17 cellular contexts compared by ENCODE assay signal in the genomic region with DNA sequence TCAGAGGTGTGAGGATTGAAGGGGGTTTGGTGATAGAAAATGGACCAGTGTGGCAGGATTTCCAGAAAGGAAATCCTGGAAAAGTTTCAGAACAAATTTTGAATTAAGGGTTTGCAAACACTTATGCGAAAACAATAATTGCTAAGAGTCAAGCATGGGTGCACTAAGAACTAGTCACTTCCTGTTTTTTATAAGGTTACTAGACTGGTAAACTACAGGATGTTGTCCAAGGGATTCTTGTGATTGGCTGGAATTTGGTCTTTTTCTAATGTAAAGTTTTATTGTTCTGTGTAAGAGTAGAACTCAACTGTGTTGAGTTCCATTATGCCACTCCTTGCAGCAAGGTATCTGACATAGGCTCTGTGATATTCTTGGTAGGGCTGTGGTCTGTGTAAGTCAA. TPM values are rescaled to one million over a fixed set of nuclear protein-coding genes. Genes with fewer than 3 reads are reported as not detected.
DNase-seq lines count a peak whose midpoint lies in the region; ATAC-seq and TF ChIP-seq lines count a peak whose summit lies in the region.
"Had no signal": no experiment of that assay in that cellular context is flagged by ENCODE, and none has a peak within 500 bp of the region (broad histone marks: within the 10 kb centered on the region; RNA-seq: fewer than 3 reads in every experiment).

No MANE protein-coding gene starts in this region.

- no peaks in the 10 kb centered on the region for H3K27me3 Mint-ChIP-seq in activated naive CD8-positive, alpha-beta T cell treated with anti-CD3 and anti-CD28 coated beads for 36 hours
- H3K27me3 Mint-ChIP-seq in activated naive CD8-positive, alpha-beta T cell treated with anti-CD3 and anti-CD28 coated beads, Interleukin-2, amount 50 U/mL, for 24 hours, result no peaks in the 10 kb centered on the region
- H3K27me3 Mint-ChIP-seq in activated T-helper 2 cell treated with anti-CD3 and anti-CD28 coated beads, Interferon-gamma antibody, Interleukin-2, Interleukin-4, amounts not matched to agents 10 μg/mL and 5 μg/mL and 100 μg/mL, durations not matched to agents 14 hours and 24 hours and 36 hours (ENCODE audit: low read depth), result no peaks in the 10 kb centered on the region
- H3K27me3 Mint-ChIP-seq: T-cell had no signal

- H3K9me3 Mint-ChIP-seq in activated naive CD8-positive, alpha-beta T cell treated with anti-CD3 and anti-CD28 coated beads for 36 hours, result peaks cover 2% of the 10 kb centered on the region
- peaks cover 5% of the 10 kb centered on the region for H3K9me3 Mint-ChIP-seq in activated naive CD8-positive, alpha-beta T cell treated with anti-CD3 and anti-CD28 coated beads, Interleukin-2, amount 50 U/mL, for 24 hours
- H3K9me3 Mint-ChIP-seq in activated T-helper 2 cell treated with anti-CD3 and anti-CD28 coated beads, Interferon-gamma antibody, Interleukin-2, Interleukin-4, amounts not matched to agents 10 μg/mL and 5 μg/mL and 100 μg/mL, durations not matched to agents 14 hours and 24 hours and 36 hours, result peaks cover 16% of the 10 kb centered on the region
- H3K9me3 Mint-ChIP-seq: central memory CD8-positive, alpha-beta T cell; stimulated activated effector memory CD8-positive, alpha-beta T cell treated with anti-CD3 and anti-CD28 coated beads, Interleukin-12 subunit alpha, Interleukin-12 subunit beta, amount 100 ng/mL, for 72 hours; T-cell had no signal

- peaks cover 27 to 100% (median 61%) of the 10 kb centered on the region in 6 donors for H3K4me1 ChIP-seq in spleen

- no peaks in the 10 kb centered on the region for H3K27me3 ChIP-seq in spleen (replicated peaks in 1 of 7)

- intact Hi-C loops in activated T-helper 2 cell treated with anti-CD3 and anti-CD28 coated beads, Interferon-gamma antibody, Interleukin-2, Interleukin-4, amounts not matched to agents 10 μg/mL and 5 μg/mL and 100 μg/mL, durations not matched to agents 14 hours and 24 hours and 36 hours (cut with micrococcal nuclease), result no loop called here
- intact Hi-C loops in spleen (cut with DNase I; ENCODE audit: low total_unique reads), result no loop called here

- WGBS in spleen, 5 donors, result 24 to 53% (median 38%) methylated on average over 1 of the region's 1 CpG

- H3K36me3 Mint-ChIP-seq in activated naive CD8-positive, alpha-beta T cell treated with anti-CD3 and anti-CD28 coated beads for 36 hours, result peaks cover 7% of the 10 kb centered on the region
- H3K36me3 Mint-ChIP-seq in activated naive CD8-positive, alpha-beta T cell treated with anti-CD3 and anti-CD28 coated beads, Interleukin-2, amount 50 U/mL, for 24 hours (ENCODE audit: low read depth), result no peaks in the 10 kb centered on the region
- peaks cover 46% of the 10 kb centered on the region for H3K36me3 Mint-ChIP-seq in activated T-helper 2 cell treated with anti-CD3 and anti-CD28 coated beads, Interferon-gamma antibody, Interleukin-2, Interleukin-4, amounts not matched to agents 10 μg/mL and 5 μg/mL and 100 μg/mL, durations not matched to agents 14 hours and 24 hours and 36 hours (ENCODE audit: low read depth)
- H3K36me3 Mint-ChIP-seq: stimulated activated effector memory CD8-positive, alpha-beta T cell treated with anti-CD3 and anti-CD28 coated beads, Interleukin-12 subunit alpha, Interleukin-12 subunit beta, amount 100 ng/mL, for 72 hours; T-cell had no signal

- no peaks in the 10 kb centered on the region for H3K9me3 ChIP-seq in spleen
- H3K9me3 ChIP-seq: HAP-1 had no signal

- no peak overlapping the region for H3K4me3 ChIP-seq in spleen
- H3K4me3 ChIP-seq: HAP-1 had no signal

- no peak overlapping the region for H3K4me3 Mint-ChIP-seq in activated naive CD8-positive, alpha-beta T cell treated with anti-CD3 and anti-CD28 coated beads for 36 hours
- H3K4me3 Mint-ChIP-seq in activated naive CD8-positive, alpha-beta T cell treated with anti-CD3 and anti-CD28 coated beads, Interleukin-2, amount 50 U/mL, for 24 hours, result no peak overlapping the region
- peak overlapping the region; percentile 35 for H3K4me3 Mint-ChIP-seq in activated T-helper 2 cell treated with anti-CD3 and anti-CD28 coated beads, Interferon-gamma antibody, Interleukin-2, Interleukin-4, amounts not matched to agents 10 μg/mL and 5 μg/mL and 100 μg/mL, durations not matched to agents 14 hours and 24 hours and 36 hours (ENCODE audit: low read depth)
- H3K4me3 Mint-ChIP-seq: central memory CD8-positive, alpha-beta T cell; stimulated activated effector memory CD8-positive, alpha-beta T cell treated with anti-CD3 and anti-CD28 coated beads, Interleukin-12 subunit alpha, Interleukin-12 subunit beta, amount 100 ng/mL, for 72 hours; T-cell had no signal

- no peak for TF ChIP-seq CTCF in spleen (IDR thresholded peaks at IDR 0.05 in 8 of 11, conservative IDR thresholded peaks at IDR 0.05 in 3 of 11)

- no peak for ATAC-seq in activated naive CD8-positive, alpha-beta T cell treated with anti-CD3 and anti-CD28 coated beads, Interleukin-2, amount 50 U/mL, for 24 hours
- ATAC-seq: right cardiac atrium; stimulated activated effector memory CD8-positive, alpha-beta T cell treated with anti-CD3 and anti-CD28 coated beads, Interleukin-12 subunit alpha, Interleukin-12 subunit beta, amount 100 ng/mL, for 72 hours had no signal

- H3K36me3 ChIP-seq in spleen, result no peaks in the 10 kb centered on the region
- H3K36me3 ChIP-seq: HAP-1 had no signal

- H3K4me1 Mint-ChIP-seq in activated naive CD8-positive, alpha-beta T cell treated with anti-CD3 and anti-CD28 coated beads for 36 hours, result peaks cover 76% of the 10 kb centered on the region
- peaks cover 85% of the 10 kb centered on the region for H3K4me1 Mint-ChIP-seq in activated naive CD8-positive, alpha-beta T cell treated with anti-CD3 and anti-CD28 coated beads, Interleukin-2, amount 50 U/mL, for 24 hours
- peaks cover 88% of the 10 kb centered on the region for H3K4me1 Mint-ChIP-seq in activated T-helper 2 cell treated with anti-CD3 and anti-CD28 coated beads, Interferon-gamma antibody, Interleukin-2, Interleukin-4, amounts not matched to agents 10 μg/mL and 5 μg/mL and 100 μg/mL, durations not matched to agents 14 hours and 24 hours and 36 hours (ENCODE audit: low read depth)

- no peak for DNase-seq in activated naive CD8-positive, alpha-beta T cell treated with anti-CD3 and anti-CD28 coated beads for 36 hours
- no peak for DNase-seq in activated naive CD8-positive, alpha-beta T cell treated with anti-CD3 and anti-CD28 coated beads, Interleukin-2, amount 50 U/mL, for 24 hours
- peak; percentile 58 for DNase-seq in MV-4-11 (lab: John Stamatoyannopoulos, UW)
- DNase-seq in activated T-helper 2 cell treated with anti-CD3 and anti-CD28 coated beads, Interferon-gamma antibody, Interleukin-2, Interleukin-4, amounts not matched to agents 10 μg/mL and 5 μg/mL and 100 μg/mL, durations not matched to agents 14 hours and 24 hours and 36 hours (ENCODE audit: low spot score), result no peak
- no peak for DNase-seq in spleen
- no peak for DNase-seq in erythroblast (lab: John Stamatoyannopoulos, UW)
- DNase-seq in amygdala (lab: John Stamatoyannopoulos, UW), result no peak
- no peak for DNase-seq in OCI-M1 (lab: John Stamatoyannopoulos, UW)
- DNase-seq: AML-193; GDM1; NCI-H2227 treated with DMSO at 0.1 percent for 48 hours; right cardiac atrium; stimulated activated CD4-positive, alpha-beta T cell treated with anti-CD3 and anti-CD28 coated beads, Interleukin-4, amount 100 ng/mL, for 24 hours; T-cell had no signal

- peak overlapping the region in 6 of 8 donors; percentile 51 to 91 (median 82) for H3K27ac ChIP-seq in spleen

- TF ChIP-seq POLR2A in spleen (IDR thresholded peaks at IDR 0.05) (no peak), erythroblast (IDR thresholded peaks at IDR 0.05; ENCODE audit: low read length) (no peak)

- H3K27ac Mint-ChIP-seq in activated naive CD8-positive, alpha-beta T cell treated with anti-CD3 and anti-CD28 coated beads for 36 hours, result peak overlapping the region; percentile 7
- H3K27ac Mint-ChIP-seq in activated naive CD8-positive, alpha-beta T cell treated with anti-CD3 and anti-CD28 coated beads, Interleukin-2, amount 50 U/mL, for 24 hours, result no peak overlapping the region
- H3K27ac Mint-ChIP-seq in activated T-helper 2 cell treated with anti-CD3 and anti-CD28 coated beads, Interferon-gamma antibody, Interleukin-2, Interleukin-4, amounts not matched to agents 10 μg/mL and 5 μg/mL and 100 μg/mL, durations not matched to agents 14 hours and 24 hours and 36 hours, result peak overlapping the region; percentile 90
- H3K27ac Mint-ChIP-seq: stimulated activated effector memory CD8-positive, alpha-beta T cell treated with anti-CD3 and anti-CD28 coated beads, Interleukin-12 subunit alpha, Interleukin-12 subunit beta, amount 100 ng/mL, for 72 hours had no signal

RNA-seq across cellular contexts. Expression of a gene that starts 54.1 kb away (rescaled TPM):
- total RNA-seq in activated naive CD8-positive, alpha-beta T cell treated with anti-CD3 and anti-CD28 coated beads for 36 hours, result 100 to 1,000 TPM; 282 to 288 TPM
- total RNA-seq in activated T-helper 2 cell treated with anti-CD3 and anti-CD28 coated beads, Interferon-gamma antibody, Interleukin-2, Interleukin-4, amounts not matched to agents 10 μg/mL and 5 μg/mL and 100 μg/mL, durations not matched to agents 14 hours and 24 hours and 36 hours, result 919 and 932 TPM in 2 replicates
- total RNA-seq in spleen, result 1 to 10 TPM in 3 of 7 donors, under 1 TPM in 2, not detected in 2; 0.32 to 3.2 (median 2.3) TPM
- under 1 TPM; 0.21 to 0.77 (median 0.24) TPM for polyA plus RNA-seq in spleen

Comparison
In these comparisons a context has a peak if more than half of its experiments do, and no peak if none do; other contexts are left out.
1. RNA of a gene that starts 54.1 kb away (total RNA-seq): 919 to 932 TPM in activated T-helper 2 cell treated with anti-CD3 and anti-CD28 coated beads, Interferon-gamma antibody, Interleukin-2, Interleukin-4, amounts not matched to agents 10 μg/mL and 5 μg/mL and 100 μg/mL, durations not matched to agents 14 hours and 24 hours and 36 hours and 282 to 288 TPM in activated naive CD8-positive, alpha-beta T cell treated with anti-CD3 and anti-CD28 coated beads for 36 hours; 0.32 to 3.2 TPM in spleen; every median in the first group is over 10 times any median in the second.